Comparison of ENCODE assay signal across 10 cellular contexts in the genomic region with DNA sequence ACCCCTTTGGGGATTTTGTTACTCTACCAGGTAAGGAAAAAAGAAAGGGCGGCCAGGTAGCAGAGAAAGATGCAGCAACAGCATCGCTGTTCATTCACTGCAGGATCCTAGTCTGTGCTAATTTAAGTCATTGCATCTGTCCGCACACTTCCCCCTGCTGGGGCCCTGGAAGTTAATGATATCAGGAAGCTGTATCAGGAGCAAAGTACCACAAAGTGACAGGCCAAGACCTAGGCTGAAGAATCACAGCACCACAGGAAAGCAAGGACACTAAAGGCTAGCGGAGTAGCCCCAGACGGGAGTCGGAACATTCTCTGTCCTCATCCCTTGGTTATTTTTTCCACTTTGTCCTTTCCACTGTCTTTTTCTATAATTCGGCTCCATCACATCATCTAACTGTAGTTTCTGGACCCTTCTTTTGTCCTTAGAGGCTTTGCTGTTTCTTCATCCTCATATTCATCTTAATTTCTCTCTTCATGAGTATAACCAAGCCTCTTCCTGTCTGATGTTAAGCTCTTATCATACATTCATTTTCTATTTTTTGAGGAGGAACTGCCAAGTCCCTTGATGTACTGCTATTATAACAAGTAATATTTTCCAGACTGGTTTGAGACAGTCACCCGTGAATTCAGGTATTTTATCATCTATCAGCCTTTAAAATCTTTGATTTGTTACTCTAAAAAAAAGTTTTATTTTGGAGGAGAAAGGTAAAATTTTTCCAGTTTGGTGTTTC. TPM values are rescaled to one million over a fixed set of nuclear protein-coding genes. Genes with fewer than 3 reads are reported as not detected.
DNase-seq lines count a peak whose midpoint lies in the region; ATAC-seq and TF ChIP-seq lines count a peak whose summit lies in the region.
"Had no signal": no experiment of that assay in that cellular context is flagged by ENCODE, and none has a peak within 500 bp of the region (broad histone marks: within the 10 kb centered on the region; RNA-seq: fewer than 3 reads in every experiment).

No MANE protein-coding gene starts in this region.

- CTCF ChIA-PET in naive thymus-derived CD4-positive, alpha-beta T cell (lab: Charles Lee): interaction anchor here (1.0 kb wide), 1 partner anchor 189 kb away, joined by 3 read pairs; no protein-coding TSS in a partner anchor

- no peaks in the 10 kb centered on the region for H3K27me3 ChIP-seq in right atrium auricular region
- no peaks in the 10 kb centered on the region for H3K27me3 ChIP-seq in body of pancreas
- H3K27me3 ChIP-seq in naive thymus-derived CD4-positive, alpha-beta T cell (ENCODE audit: control insufficient read depth in 2 of 2, insufficient read depth in 2 of 2, low read length in 2 of 2): no peaks in the 10 kb centered on the region

- peaks cover 0 to 40% of the 10 kb centered on the region in 2 donors for H3K4me1 ChIP-seq in right atrium auricular region
- peaks cover 62% of the 10 kb centered on the region for H3K4me1 ChIP-seq in body of pancreas
- peaks cover 0 to 6% of the 10 kb centered on the region in 2 donors for H3K4me1 ChIP-seq in naive thymus-derived CD4-positive, alpha-beta T cell (ENCODE audit: control insufficient read depth in 2 of 2, insufficient read depth in 2 of 2, low read length in 2 of 2)

- peaks cover 0 to 24% (median 0%) of the 10 kb centered on the region in 5 donors for H3K36me3 Mint-ChIP-seq in naive thymus-derived CD4-positive, alpha-beta T cell
- peaks cover 3% of the 10 kb centered on the region for H3K36me3 Mint-ChIP-seq in chondrocyte (ENCODE audit: low read depth)

- no peaks in the 10 kb centered on the region for H3K27me3 Mint-ChIP-seq in naive thymus-derived CD4-positive, alpha-beta T cell
- no peaks in the 10 kb centered on the region for H3K27me3 Mint-ChIP-seq in chondrocyte (ENCODE audit: low read depth)

- H3K9me3 ChIP-seq in right atrium auricular region (no peaks in the 10 kb centered on the region), body of pancreas (no peaks in the 10 kb centered on the region)
- no peaks in the 10 kb centered on the region for H3K9me3 ChIP-seq in naive thymus-derived CD4-positive, alpha-beta T cell (ENCODE audit: control insufficient read depth in 2 of 3, low read length in 3 of 3)

- H3K4me3 ChIP-seq in right atrium auricular region (no peak overlapping the region), body of pancreas (no peak overlapping the region)
- no peak overlapping the region for H3K4me3 ChIP-seq in naive thymus-derived CD4-positive, alpha-beta T cell (ENCODE audit: low read length)
- H3K4me3 ChIP-seq: lung, skin epidermis had no signal

- DNase-seq in Right ventricle myocardium inferior (ENCODE audit: missing footprints) (no peak), right atrium auricular region (ENCODE audit: low spot score) (no peak), body of pancreas (peak in 2 of 4 donors; percentile 17 to 32), chondrocyte (ENCODE audit: low spot score) (no peak), SKM-1 (lab: John Stamatoyannopoulos, UW; ENCODE audit: unreplicated experiment) (no peak), NCI-H748 (lab: John Stamatoyannopoulos, UW; ENCODE audit: unreplicated experiment) (no peak)
- DNase-seq in naive thymus-derived CD4-positive, alpha-beta T cell: no peak

- intact Hi-C loops in Right ventricle myocardium inferior (cut with DNase I): loop anchor here (2.0 kb wide), 1 partner anchor 27 kb away; no protein-coding TSS in a partner anchor
- intact Hi-C loops in body of pancreas (cut with DNase I): no loop called here
- intact Hi-C loops in naive thymus-derived CD4-positive, alpha-beta T cell (cut with micrococcal nuclease): no loop called here

- H3K27ac Mint-ChIP-seq in naive thymus-derived CD4-positive, alpha-beta T cell: peak overlapping the region; percentile 4 to 87 (median 59)
- no peak overlapping the region for H3K27ac Mint-ChIP-seq in chondrocyte (ENCODE audit: unreplicated experiment)

- peaks cover 0 to 3% (median 0%) of the 10 kb centered on the region in 11 donors for H3K9me3 Mint-ChIP-seq in naive thymus-derived CD4-positive, alpha-beta T cell
- no peaks in the 10 kb centered on the region for H3K9me3 Mint-ChIP-seq in chondrocyte (ENCODE audit: low read depth)

- 44 to 57% methylated on average over 8 of the region's 8 CpGs for WGBS in body of pancreas, 2 donors

- peaks cover 5 to 54% (median 30%) of the 10 kb centered on the region in 7 donors for H3K4me1 Mint-ChIP-seq in naive thymus-derived CD4-positive, alpha-beta T cell
- H3K4me1 Mint-ChIP-seq in chondrocyte (ENCODE audit: low read depth): peaks cover 33% of the 10 kb centered on the region

- peak overlapping the region in 1 of 2 donors; percentile 64 for H3K27ac ChIP-seq in right atrium auricular region
- H3K27ac ChIP-seq in body of pancreas: peak overlapping the region; percentile 65 to 82 (median 81)
- H3K27ac ChIP-seq in naive thymus-derived CD4-positive, alpha-beta T cell (ENCODE audit: low read depth, low read length): peak overlapping the region; percentile 17

- peak overlapping the region in 1 of 10 donors; percentile 27 for H3K4me3 Mint-ChIP-seq in naive thymus-derived CD4-positive, alpha-beta T cell
- no peak overlapping the region for H3K4me3 Mint-ChIP-seq in chondrocyte (ENCODE audit: unreplicated experiment)

- H3K36me3 ChIP-seq in right atrium auricular region: no peaks in the 10 kb centered on the region
- H3K36me3 ChIP-seq in body of pancreas (replicated peaks in 1 of 2; ENCODE audit: insufficient read depth in 1 of 2, low read depth in 2 of 2): no peaks in the 10 kb centered on the region
- H3K36me3 ChIP-seq in naive thymus-derived CD4-positive, alpha-beta T cell (ENCODE audit: control insufficient read depth in 2 of 3, insufficient read depth in 3 of 3, low read length in 3 of 3): no peaks in the 10 kb centered on the region

- TF ChIP-seq CTCF in right atrium auricular region (IDR thresholded peaks at IDR 0.05): no peak
- no peak for TF ChIP-seq CTCF in body of pancreas (IDR thresholded peaks at IDR 0.05)
- TF ChIP-seq CTCF in chondrocyte (IDR thresholded peaks at IDR 0.05): no peak

- ATAC-seq in Right ventricle myocardium inferior (peak; percentile 31), body of pancreas (no peak), GM19452 (IDR thresholded peaks at IDR 0.05; ENCODE audit: unreplicated experiment) (no peak)
- no peak for ATAC-seq in naive thymus-derived CD4-positive, alpha-beta T cell

- POLR2A ChIA-PET in naive thymus-derived CD4-positive, alpha-beta T cell (lab: Charles Lee): no interaction called here

- TF ChIP-seq POLR2A in body of pancreas (IDR thresholded peaks at IDR 0.05): no peak

RNA-seq across cellular contexts. Expression of gene DUSP16, which starts 28.4 kb away (rescaled TPM):
- total RNA-seq in Right ventricle myocardium inferior (11.6 TPM), right atrium auricular region (10 to 100 TPM in 1 of 2 donors, 1 to 10 TPM in 1; 9.6 to 18.7 TPM), body of pancreas (10 to 100 TPM; 30.3 to 32.9 TPM), chondrocyte (9.7 to 13.7 TPM (median 11.4 TPM) in 3 replicates)
- total RNA-seq in naive thymus-derived CD4-positive, alpha-beta T cell: 10 to 100 TPM; 26.8 to 42.8 (median 38.9) TPM
- 1 to 10 TPM; 4.4 to 5.0 TPM for polyA plus RNA-seq in naive thymus-derived CD4-positive, alpha-beta T cell
